In the genomic region with DNA sequence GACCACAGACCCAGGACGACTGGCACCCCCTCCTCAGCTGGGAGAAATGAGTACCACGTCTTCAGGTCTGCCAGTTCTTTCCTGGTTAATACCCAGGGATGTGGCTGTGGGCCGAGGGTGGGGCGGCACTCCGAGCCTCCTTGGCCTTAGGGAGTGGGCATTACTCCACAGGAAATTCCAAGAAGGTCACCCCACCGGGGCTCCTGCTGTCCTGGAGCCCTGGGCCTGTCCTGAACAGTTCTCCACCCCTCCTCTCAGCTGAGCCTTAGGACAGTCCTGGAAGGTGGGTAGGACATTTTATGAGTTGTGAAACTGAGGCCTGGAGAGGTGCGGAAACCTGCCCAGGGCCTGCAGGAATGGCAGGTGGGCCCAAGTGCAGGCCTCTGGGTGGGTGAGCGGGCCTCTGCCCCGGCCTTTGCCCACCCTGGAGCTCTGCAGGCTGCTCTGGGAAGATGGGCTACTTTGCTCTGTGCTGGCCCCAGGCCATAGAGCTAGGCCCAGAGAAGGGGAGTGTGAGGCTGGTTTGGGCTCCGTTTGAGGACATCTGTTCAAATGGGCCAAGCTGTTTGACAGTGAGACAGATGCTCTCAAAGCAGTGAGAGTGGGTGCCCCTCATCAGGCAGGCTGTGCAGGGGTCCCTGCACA, we compare ENCODE assay signal across 1 cellular context.
TF ChIP-seq lines count a peak whose summit lies in the region.

No MANE protein-coding gene starts in this region.

TF ChIP-seq in IMR-90, 13 proteins besides CTCF, POLR2A, EP300 and RAD21 (continued from another document):
- no peak for TF ChIP-seq USF2 (IDR thresholded peaks at IDR 0.05; ENCODE audit: low read depth, low read length)
- TF ChIP-seq RCOR1 (IDR thresholded peaks at IDR 0.05; ENCODE audit: insufficient replicate concordance, low read length), result no peak
- TF ChIP-seq RFX5 (IDR thresholded peaks at IDR 0.05; ENCODE audit: low read depth, low read length), result no peak
- TF ChIP-seq MXI1 (IDR thresholded peaks at IDR 0.05; ENCODE audit: borderline replicate concordance, low read depth, low read length), result no peak
